ENCODE assay signal across 3 cellular contexts in genomic region chr2:159680692-159681091, GRCh38.
"Had no signal": no experiment of that assay in that cellular context is flagged by ENCODE, and none has a peak within 500 bp of the region (broad histone marks: within the 10 kb centered on the region; RNA-seq: fewer than 3 reads in every experiment).

No MANE protein-coding gene starts in this region.

- H3K4me3 ChIP-seq: GM12878 had no signal

- DNase-seq: GDM1, GF-D8 had no signal
